ENCODE assay signal across 9 cellular contexts in the genomic region with DNA sequence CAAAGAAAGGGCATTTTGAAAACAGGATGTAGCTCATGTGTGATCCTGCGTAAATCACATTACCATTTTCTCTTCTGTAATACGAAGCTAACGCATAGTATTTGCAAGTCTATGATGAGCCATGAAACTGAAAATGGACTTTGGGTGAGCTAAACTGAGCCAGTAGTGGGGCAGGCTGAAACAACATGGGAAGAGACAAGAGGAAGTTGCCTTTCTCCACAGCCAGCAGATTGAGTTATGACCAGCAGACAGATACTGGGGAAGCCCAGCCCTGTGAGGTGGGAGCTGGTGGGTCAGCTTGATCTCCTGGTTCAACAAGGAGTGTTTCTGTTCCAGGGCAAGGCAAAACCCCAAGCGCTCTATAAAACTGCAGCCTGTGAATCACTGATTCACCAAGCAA. TPM values are rescaled to one million over a fixed set of nuclear protein-coding genes. Genes with fewer than 3 reads are reported as not detected.
DNase-seq lines count a peak whose midpoint lies in the region; ATAC-seq and TF ChIP-seq lines count a peak whose summit lies in the region.
"Had no signal": no experiment of that assay in that cellular context is flagged by ENCODE, and none has a peak within 500 bp of the region (broad histone marks: within the 10 kb centered on the region; RNA-seq: fewer than 3 reads in every experiment).

No MANE protein-coding gene starts in this region.

- DNase-seq in MCF 10A (ENCODE audit: unreplicated experiment) = no peak
- no peak for DNase-seq in mammary epithelial cell
- DNase-seq in colonic mucosa = no peak
- no peak for DNase-seq in tibial nerve (ENCODE audit: low spot score in 2 of 2)
- no peak for DNase-seq in NCI-H1436 treated with DMSO at 0.1 percent for 48 hours (lab: John Stamatoyannopoulos, UW)
- DNase-seq in activated CD4-positive, CD25-positive, alpha-beta regulatory T cell (lab: John Stamatoyannopoulos, UW) = no peak

- no peaks in the 10 kb centered on the region for H4K20me1 ChIP-seq in mammary epithelial cell (ENCODE audit: insufficient read depth, low read length)

- H3K36me3 ChIP-seq in mammary epithelial cell (ENCODE audit: insufficient read depth, low read length) = no peaks in the 10 kb centered on the region
- no peaks in the 10 kb centered on the region for H3K36me3 ChIP-seq in colonic mucosa
- H3K36me3 ChIP-seq in tibial nerve = no peaks in the 10 kb centered on the region

- peak in 1 of 2 donors; percentile 31 for TF ChIP-seq EP300 in tibial nerve (IDR thresholded peaks at IDR 0.05)

- H3K9ac ChIP-seq in mammary epithelial cell (ENCODE audit: insufficient read depth, low read length) (no peak overlapping the region), colonic mucosa (ENCODE audit: low read depth in 2 of 2, low read length in 2 of 2) (peak overlapping the region in 1 of 2 donors; percentile 23)

- H3K27me3 ChIP-seq in mammary epithelial cell (ENCODE audit: insufficient read depth, low read length) (no peaks in the 10 kb centered on the region), colonic mucosa (no peaks in the 10 kb centered on the region), tibial nerve (no peaks in the 10 kb centered on the region)

- CTCF ChIA-PET in MCF 10A (lab: Yijun Ruan, JAX) (interaction anchor here (0.5 to 5.2 kb wide), 7 partner anchors 31 to 743 kb away, joined by 3 to 30 read pairs (median 3); a partner anchor contains a TSS), mammary epithelial cell (lab: Charles Lee; ENCODE audit: low non-redundant PET) (no interaction called here)

- H3K9me3 Mint-ChIP-seq in MCF 10A (ENCODE audit: unreplicated experiment) = no peaks in the 10 kb centered on the region

- no peak for TF ChIP-seq POLR2A in tibial nerve (IDR thresholded peaks at IDR 0.05)

- H3K4me1 ChIP-seq in mammary epithelial cell (ENCODE audit: insufficient read depth, low read length) (peaks cover 31% of the 10 kb centered on the region), colonic mucosa (peaks cover 9% of the 10 kb centered on the region), tibial nerve (peaks cover 0 to 79% (median 36%) of the 10 kb centered on the region in 4 donors)
- H3K4me1 ChIP-seq: A549 had no signal

- in situ Hi-C loops in mammary epithelial cell (cut with MboI; ENCODE audit: low sequenced_read_pairs in 2 of 2) = no loop called here

- no peaks in the 10 kb centered on the region for H3K79me2 ChIP-seq in mammary epithelial cell (ENCODE audit: insufficient read depth, low read length)

- dilution Hi-C loops in mammary epithelial cell (cut with HindIII; ENCODE audit: low sequenced_read_pairs) = no loop called here

- H3K9me3 ChIP-seq in mammary epithelial cell (replicated peaks; ENCODE audit: insufficient read depth, low read length) = no peaks in the 10 kb centered on the region
- no peaks in the 10 kb centered on the region for H3K9me3 ChIP-seq in colonic mucosa
- no peaks in the 10 kb centered on the region for H3K9me3 ChIP-seq in tibial nerve
- H3K9me3 ChIP-seq: A549 had no signal

- peaks cover 31% of the 10 kb centered on the region for H3K4me1 Mint-ChIP-seq in MCF 10A (ENCODE audit: insufficient read depth, unreplicated experiment)

- POLR2A ChIA-PET in MCF 10A (lab: Yijun Ruan, JAX) = interaction anchor here (0.8 to 1.5 kb wide), 2 partner anchors 8 to 11 kb away, joined by 4 read pairs; no protein-coding TSS in a partner anchor

- H3K27ac ChIP-seq in mammary epithelial cell (ENCODE audit: insufficient read depth, low read depth, low read length) (no peak overlapping the region), colonic mucosa (peak overlapping the region; percentile 54), tibial nerve (peak overlapping the region in 3 of 4 donors; percentile 30 to 67 (median 58))
- H3K27ac ChIP-seq: A549 had no signal

- H3K4me3 ChIP-seq in mammary epithelial cell (replicated peaks in 1 of 3; ENCODE audit: insufficient read depth in 1 of 3, low read depth in 2 of 3, low read length in 3 of 3) (no peak overlapping the region), colonic mucosa (no peak overlapping the region), tibial nerve (no peak overlapping the region)
- H3K4me3 ChIP-seq: A549 had no signal

- ATAC-seq in HG03196 (IDR thresholded peaks at IDR 0.05; ENCODE audit: unreplicated experiment) (peak; percentile 38), HG02970 (IDR thresholded peaks at IDR 0.05; ENCODE audit: low FRiP score, unreplicated experiment) (no peak)
- ATAC-seq: A549 had no signal

- peak overlapping the region; percentile 77 for H3K27ac Mint-ChIP-seq in MCF 10A (ENCODE audit: low read depth, unreplicated experiment)

- no peak overlapping the region for H3K4me3 Mint-ChIP-seq in MCF 10A (ENCODE audit: unreplicated experiment)

- no TSS peak for BruUV-seq in MCF 10A (replicated peaks; lab: Mats Ljungman, UMichigan)
- BruUV-seq in mammary epithelial cell (replicated peaks; lab: Mats Ljungman, UMichigan) = no TSS peak

- intact Hi-C loops in MCF 10A (cut with micrococcal nuclease) (loop anchor here (5.0 kb wide), 1 partner anchor 1394 kb away; no protein-coding TSS in a partner anchor), mammary epithelial cell (cut with micrococcal nuclease) (no loop called here), colonic mucosa (cut with DNase I) (no loop called here)

- no peaks in the 10 kb centered on the region for H3K27me3 Mint-ChIP-seq in MCF 10A (ENCODE audit: insufficient read depth, unreplicated experiment)

- 100% methylated on average over 4 of the region's 4 CpGs for WGBS in mammary epithelial cell (ENCODE audit: low coverage, missing lambda C conversion rate)
- 80 to 81% methylated on average over 4 of the region's 4 CpGs for WGBS in tibial nerve, 2 donors

- H3K4me2 ChIP-seq in mammary epithelial cell (ENCODE audit: insufficient read depth, low read depth, low read length) = no peak overlapping the region
- H3K4me2 ChIP-seq: A549 had no signal

- no peak overlapping the region for H2AFZ ChIP-seq in mammary epithelial cell (ENCODE audit: low read depth, low read length)

- H3K36me3 Mint-ChIP-seq in MCF 10A (ENCODE audit: insufficient read depth, unreplicated experiment) = no peaks in the 10 kb centered on the region

- TF ChIP-seq CTCF in MCF 10A (IDR thresholded peaks at IDR 0.05; ENCODE audit: unreplicated experiment) (no peak), mammary epithelial cell (conservative IDR thresholded peaks at IDR 0.05 in 1 of 2, IDR thresholded peaks at IDR 0.05 in 1 of 2; ENCODE audit: extremely low read depth in 1 of 2, insufficient read depth in 1 of 2, low read depth in 1 of 2, low read length in 2 of 2) (no peak), colonic mucosa (IDR thresholded peaks at IDR 0.05) (no peak), tibial nerve (IDR thresholded peaks at IDR 0.05) (no peak)

RNA-seq across cellular contexts. Expression of a gene that starts 11.8 kb away (rescaled TPM):
- 0.35 and 1.2 TPM in 2 replicates for total RNA-seq in MCF 10A (2022)
- 1 to 10 TPM; 1.1 to 2.0 TPM for total RNA-seq in mammary epithelial cell
- polyA plus RNA-seq in mammary epithelial cell = 0.62 TPM
- 3.7 TPM for polyA minus RNA-seq in mammary epithelial cell
- total RNA-seq in colonic mucosa = 1 to 10 TPM; 1.0 to 3.8 TPM
- 1 to 10 TPM; 3.3 to 5.7 (median 4.9) TPM for total RNA-seq in tibial nerve
